ENCODE assay signal across 10 cellular contexts in the genomic region with DNA sequence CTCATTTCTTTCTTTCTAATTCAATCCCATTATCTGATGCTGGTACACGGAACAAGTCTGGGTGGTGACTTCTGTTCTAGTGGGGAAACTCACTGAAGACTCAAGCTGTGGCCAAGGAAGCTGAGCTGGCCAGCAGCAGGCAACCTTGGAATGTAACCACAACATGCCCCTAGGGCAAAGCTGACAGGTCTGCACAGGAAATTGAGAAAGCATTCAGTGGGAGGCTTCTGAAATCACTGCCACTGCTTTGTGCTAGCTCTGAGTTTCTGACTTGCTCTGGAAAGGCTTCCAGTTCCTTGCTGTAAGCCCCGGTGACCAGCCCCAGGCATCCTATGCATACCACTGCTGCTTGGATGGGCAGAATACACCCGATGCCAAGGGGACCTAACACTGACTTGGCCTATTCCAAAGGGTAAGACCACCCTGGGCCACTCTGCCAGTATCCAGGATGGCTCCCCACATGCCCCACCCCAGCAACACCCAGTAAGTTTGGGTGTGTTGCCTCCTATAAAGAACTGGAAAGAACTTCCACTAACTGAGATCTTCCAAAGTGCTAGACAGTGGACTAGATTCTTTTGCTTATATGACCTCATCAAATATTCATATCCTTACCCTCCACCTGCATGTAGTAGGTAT.
DNase-seq lines count a peak whose midpoint lies in the region; ATAC-seq and TF ChIP-seq lines count a peak whose summit lies in the region.
"Had no signal": no experiment of that assay in that cellular context is flagged by ENCODE, and none has a peak within 500 bp of the region (broad histone marks: within the 10 kb centered on the region; RNA-seq: fewer than 3 reads in every experiment).

No MANE protein-coding gene starts in this region.

- in situ Hi-C loops in astrocyte of the cerebellum (cut with HindIII; ENCODE audit: low sequenced_read_pairs): no loop called here

- H3K36me3 Mint-ChIP-seq in CD8-positive, alpha-beta T cell: no peaks in the 10 kb centered on the region
- H3K36me3 Mint-ChIP-seq in stimulated activated naive B cell treated with anti-CD40 and anti-IgM and Interleukin-4, amounts not matched to agents 10 μg/mL and 1 μg/mL and 100 μg/mL, for 72 hours: no peaks in the 10 kb centered on the region
- H3K36me3 Mint-ChIP-seq: CD8-positive, alpha-beta memory T cell; natural killer cell had no signal

- no peaks in the 10 kb centered on the region for H3K4me1 Mint-ChIP-seq in CD8-positive, alpha-beta T cell (ENCODE audit: low read depth)
- peaks cover 2 to 6% of the 10 kb centered on the region in 2 donors for H3K4me1 Mint-ChIP-seq in stimulated activated naive B cell treated with anti-CD40 and anti-IgM and Interleukin-4, amounts not matched to agents 10 μg/mL and 1 μg/mL and 100 μg/mL, for 72 hours
- H3K4me1 Mint-ChIP-seq: CD8-positive, alpha-beta memory T cell; natural killer cell had no signal

- no peak overlapping the region for H2AFZ ChIP-seq in ACC112 (ENCODE audit: low read length, unreplicated experiment)

- H3K36me3 ChIP-seq in ACC112 (ENCODE audit: insufficient read depth, low read length) (no peaks in the 10 kb centered on the region), mucosa of descending colon (ENCODE audit: low read depth) (no peaks in the 10 kb centered on the region)
- no peaks in the 10 kb centered on the region for H3K36me3 ChIP-seq in CD8-positive, alpha-beta T cell (ENCODE audit: insufficient read depth, low read length)

- POLR2A ChIA-PET in CD8-positive, alpha-beta T cell (lab: Charles Lee): interaction anchor here (0.7 kb wide), 1 partner anchor 442 kb away, joined by 3 read pairs; no protein-coding TSS in a partner anchor

- no peak overlapping the region for H3K4me3 Mint-ChIP-seq in CD8-positive, alpha-beta T cell
- no peak overlapping the region for H3K4me3 Mint-ChIP-seq in stimulated activated naive B cell treated with anti-CD40 and anti-IgM and Interleukin-4, amounts not matched to agents 10 μg/mL and 1 μg/mL and 100 μg/mL, for 72 hours
- H3K4me3 Mint-ChIP-seq: CD8-positive, alpha-beta memory T cell; natural killer cell had no signal

- DNase-seq in HK-2 (ENCODE audit: unreplicated experiment) (peak; percentile 54), astrocyte of the cerebellum (ENCODE audit: low read depth) (peak; percentile 88), iPS-NIHi7 (ENCODE audit: extremely low spot score) (peak; percentile 53), mucosa of descending colon (no peak)
- no peak for DNase-seq in CD8-positive, alpha-beta T cell
- no peak for DNase-seq in stimulated activated naive B cell treated with anti-CD40 and anti-IgM and Interleukin-4, amounts not matched to agents 10 μg/mL and 1 μg/mL and 100 μg/mL, for 72 hours
- DNase-seq: CD8-positive, alpha-beta memory T cell; natural killer cell had no signal

- intact Hi-C loops in CD8-positive, alpha-beta T cell (cut with DNase I, micrococcal nuclease): no loop called here
- intact Hi-C loops in mucosa of descending colon (cut with DNase I, micrococcal nuclease): no loop called here

- ATAC-seq in GM19467 (IDR thresholded peaks at IDR 0.05; ENCODE audit: unreplicated experiment) (no peak), mucosa of descending colon (no peak)
- ATAC-seq in CD8-positive, alpha-beta T cell: no peak
- ATAC-seq in stimulated activated naive B cell treated with anti-CD40 and anti-IgM and Interleukin-4, amounts not matched to agents 10 μg/mL and 1 μg/mL and 100 μg/mL, for 72 hours (replicated peaks): no peak
- ATAC-seq: natural killer cell had no signal

- no peaks in the 10 kb centered on the region for H3K9me3 ChIP-seq in CD8-positive, alpha-beta T cell (ENCODE audit: low read length)
- no peaks in the 10 kb centered on the region for H3K9me3 ChIP-seq in mucosa of descending colon

- TF ChIP-seq CTCF in astrocyte of the cerebellum (IDR thresholded peaks at IDR 0.05; ENCODE audit: low read depth, low read length, missing control alignments) (no peak), mucosa of descending colon (IDR thresholded peaks at IDR 0.05) (no peak)
- no peak for TF ChIP-seq CTCF in CD8-positive, alpha-beta T cell (IDR thresholded peaks at IDR 0.05)

- 0 out of 2 replicates have a peak overlapping the region, but pooled peaks have one; percentile 11 for H3K27ac ChIP-seq in ACC112 (ENCODE audit: low read depth, low read length)
- H3K27ac ChIP-seq in CD8-positive, alpha-beta T cell (ENCODE audit: low read depth, low read length): no peak overlapping the region

- no peaks in the 10 kb centered on the region; the same call in 1 of the 2 replicates for H3K27me3 ChIP-seq in ACC112 (ENCODE audit: insufficient read depth, low read length)
- no peaks in the 10 kb centered on the region for H3K27me3 ChIP-seq in CD8-positive, alpha-beta T cell (ENCODE audit: insufficient read depth, low read length)

- H3K79me2 ChIP-seq in ACC112 (ENCODE audit: control insufficient read depth, insufficient read depth, low read length, unreplicated experiment): no peaks in the 10 kb centered on the region

- no peak overlapping the region for H3K27ac Mint-ChIP-seq in CD8-positive, alpha-beta T cell
- no peak overlapping the region for H3K27ac Mint-ChIP-seq in stimulated activated naive B cell treated with anti-CD40 and anti-IgM and Interleukin-4, amounts not matched to agents 10 μg/mL and 1 μg/mL and 100 μg/mL, for 72 hours
- H3K27ac Mint-ChIP-seq: CD8-positive, alpha-beta memory T cell; natural killer cell had no signal

- peaks cover 21% of the 10 kb centered on the region for H3K27me3 Mint-ChIP-seq in CD8-positive, alpha-beta T cell (ENCODE audit: low read depth)
- peaks cover 0 to 12% of the 10 kb centered on the region in 2 donors for H3K27me3 Mint-ChIP-seq in stimulated activated naive B cell treated with anti-CD40 and anti-IgM and Interleukin-4, amounts not matched to agents 10 μg/mL and 1 μg/mL and 100 μg/mL, for 72 hours

- peaks cover 18% of the 10 kb centered on the region for H3K4me1 ChIP-seq in ACC112 (ENCODE audit: control insufficient read depth, insufficient read depth, low read length, unreplicated experiment)
- no peaks in the 10 kb centered on the region for H3K4me1 ChIP-seq in CD8-positive, alpha-beta T cell (ENCODE audit: insufficient read depth, low read length)
- no peaks in the 10 kb centered on the region for H3K4me1 ChIP-seq in mucosa of descending colon (ENCODE audit: low read depth)

- H3K4me3 ChIP-seq in ACC112 (ENCODE audit: low read depth, low read length): no peak overlapping the region
- no peak overlapping the region for H3K4me3 ChIP-seq in astrocyte of the cerebellum (ENCODE audit: low read depth, low read length)
- H3K4me3 ChIP-seq in CD8-positive, alpha-beta T cell (ENCODE audit: low read depth, low read length): no peak overlapping the region
- H3K4me3 ChIP-seq in mucosa of descending colon: no peak overlapping the region

- H3K9me3 Mint-ChIP-seq in CD8-positive, alpha-beta T cell: no peaks in the 10 kb centered on the region
- H3K9me3 Mint-ChIP-seq in stimulated activated naive B cell treated with anti-CD40 and anti-IgM and Interleukin-4, amounts not matched to agents 10 μg/mL and 1 μg/mL and 100 μg/mL, for 72 hours: peaks cover 0 to 2% of the 10 kb centered on the region in 2 donors
- H3K9me3 Mint-ChIP-seq: CD8-positive, alpha-beta memory T cell; natural killer cell had no signal

- CTCF ChIA-PET in CD8-positive, alpha-beta T cell (lab: Charles Lee): no interaction called here

Comparison
In these comparisons a context has a peak if more than half of its experiments do, and no peak if none do; other contexts are left out.
1. DNase-seq: peak in HK-2 (single experiment), astrocyte of the cerebellum (single experiment) and iPS-NIHi7 (single experiment); none in CD8-positive, alpha-beta T cell (0 of 7), mucosa of descending colon (0 of 3) and stimulated activated naive B cell treated with anti-CD40 and anti-IgM and Interleukin-4, amounts not matched to agents 10 μg/mL and 1 μg/mL and 100 μg/mL, for 72 hours (single experiment).